25 cellular contexts compared by ENCODE assay signal in genomic region chr5:57004800-57005199, GRCh38. TPM values are rescaled to one million over a fixed set of nuclear protein-coding genes. Genes with fewer than 3 reads are reported as not detected.
DNase-seq lines count a peak whose midpoint lies in the region; ATAC-seq, FAIRE-seq and TF ChIP-seq lines count a peak whose summit lies in the region.
"Had no signal": no experiment of that assay in that cellular context is flagged by ENCODE, and none has a peak within 500 bp of the region (broad histone marks: within the 10 kb centered on the region; RNA-seq: fewer than 3 reads in every experiment).

No MANE protein-coding gene starts in this region.

- no peak overlapping the region for H3K4me2 ChIP-seq in hepatocyte
- H3K4me2 ChIP-seq: BLaER1 had no signal

- TF ChIP-seq CTCF in Panc1 (IDR thresholded peaks at IDR 0.05): no peak
- no peak for TF ChIP-seq CTCF in hepatocyte (IDR thresholded peaks at IDR 0.05; ENCODE audit: poor library complexity)

- H3K36me3 ChIP-seq in Panc1 (ENCODE audit: control insufficient read depth, insufficient read depth, low read length) (no peaks in the 10 kb centered on the region), hepatocyte (replicated peaks; ENCODE audit: insufficient read depth, low read depth) (no peaks in the 10 kb centered on the region), small intestine (ENCODE audit: control insufficient read depth in 2 of 2, insufficient read depth in 2 of 2, low read length in 2 of 2) (no peaks in the 10 kb centered on the region)
- H3K36me3 ChIP-seq: BLaER1, transverse colon had no signal

- H3K4me3 ChIP-seq in Panc1 (ENCODE audit: low read depth in 2 of 2, low read length in 2 of 2) (no peak overlapping the region), hepatocyte (no peak overlapping the region), small intestine (ENCODE audit: low read depth in 1 of 2, low read length in 2 of 2) (no peak overlapping the region)
- H3K4me3 ChIP-seq: BLaER1, GM12878, transverse colon had no signal

- H3K4me1 ChIP-seq in Panc1 (ENCODE audit: control insufficient read depth, insufficient read depth, low read length): peaks cover 6% of the 10 kb centered on the region; the same call in 1 of the 2 replicates
- H3K4me1 ChIP-seq in hepatocyte (ENCODE audit: insufficient read depth): no peaks in the 10 kb centered on the region
- no peaks in the 10 kb centered on the region for H3K4me1 ChIP-seq in small intestine (ENCODE audit: control insufficient read depth in 2 of 2, insufficient read depth in 1 of 2, low read depth in 1 of 2, low read length in 1 of 2)
- H3K4me1 ChIP-seq: BLaER1 had no signal

- DNase-seq in DMS53 (lab: John Stamatoyannopoulos, UW) (peak; percentile 34), DMS53 treated with DMSO at 0.1 percent for 48 hours (lab: John Stamatoyannopoulos, UW; ENCODE audit: unreplicated experiment) (no peak), Panc1 (ENCODE audit: low read depth, low spot score) (no peak), hepatocyte (ENCODE audit: low spot score) (peak; percentile 47), small intestine (peak; percentile 79), DMS114 treated with DMSO at 0.1 percent for 48 hours (lab: John Stamatoyannopoulos, UW; ENCODE audit: unreplicated experiment) (no peak), superior temporal gyrus (ENCODE audit: extremely low spot score) (no peak)
- DNase-seq: activated CD4-positive, alpha-beta T cell treated with anti-CD3 and anti-CD28 coated beads for 1 hour; activated CD8-positive, alpha-beta memory T cell treated with anti-CD3 and anti-CD28 coated beads for 24 hours; activated naive CD4-positive, alpha-beta T cell treated with anti-CD3 and anti-CD28 coated beads for 36 hours; activated T-cell treated with anti-CD3 and anti-CD28 coated beads, Interleukin-2, amount 50 U/mL, for 4 hours; aorta; effector CD8-positive, alpha-beta T cell; NCI-H1105 treated with DMSO at 0.1 percent for 48 hours; NCI-H510A treated with DMSO at 0.1 percent for 48 hours; NK-92 treated with Interleukin-12 subunit alpha and Interleukin-12 subunit beta, amount 100 ng/mL, for 24 hours; RPMI8226; stimulated activated CD4-positive, alpha-beta T cell treated with anti-CD3 and anti-CD28 coated beads, Interleukin-4, amount 100 ng/mL, for 24 hours; stimulated activated naive CD8-positive, alpha-beta T cell treated with anti-CD3 and anti-CD28 coated beads, Interleukin-15, amount 100 ng/mL, for 72 hours; transverse colon had no signal

- CTCF ChIA-PET in Panc1 (lab: Charles Lee): interaction anchor here (0.6 kb wide), 1 partner anchor 133 kb away, joined by 3 read pairs; no protein-coding TSS in a partner anchor

- no TSS peak for BruUV-seq in Panc1 (replicated peaks; lab: Mats Ljungman, UMichigan)

- H4K20me1 ChIP-seq in hepatocyte (ENCODE audit: insufficient read depth, poor library complexity, severe bottlenecking): no peaks in the 10 kb centered on the region
- H4K20me1 ChIP-seq: BLaER1 had no signal

- H3K9me2 ChIP-seq in hepatocyte (replicated peaks; ENCODE audit: insufficient read depth): no peaks in the 10 kb centered on the region

- H3K79me2 ChIP-seq in hepatocyte: no peaks in the 10 kb centered on the region

- intact Hi-C loops in Panc1 (cut with micrococcal nuclease; ENCODE audit: unreplicated experiment): no loop called here

- FAIRE-seq in small intestine (lab: Jason Lieb, UNC): no peak
- FAIRE-seq: GM12878, H1 had no signal

- POLR2A ChIA-PET in Panc1 (lab: Charles Lee): interaction anchor here (0.6 kb wide), 1 partner anchor 80 kb away, joined by 5 read pairs; no protein-coding TSS in a partner anchor

- H3K9me3 ChIP-seq in Panc1 (ENCODE audit: control insufficient read depth, insufficient read depth, low read depth, low read length): no peaks in the 10 kb centered on the region
- no peaks in the 10 kb centered on the region for H3K9me3 ChIP-seq in hepatocyte (ENCODE audit: low read depth)
- no peaks in the 10 kb centered on the region for H3K9me3 ChIP-seq in small intestine (ENCODE audit: control insufficient read depth, low read depth)
- H3K9me3 ChIP-seq: BLaER1, transverse colon had no signal

- H3K27me3 ChIP-seq in Panc1 (ENCODE audit: control insufficient read depth, insufficient read depth, low read length): no peaks in the 10 kb centered on the region; the same call in 1 of the 2 replicates
- H3K27me3 ChIP-seq in hepatocyte: no peaks in the 10 kb centered on the region
- H3K27me3 ChIP-seq in small intestine (ENCODE audit: control insufficient read depth in 2 of 2, insufficient read depth in 2 of 2, low read length in 2 of 2): no peaks in the 10 kb centered on the region
- H3K27me3 ChIP-seq: BLaER1, transverse colon had no signal

- peak; percentile 78 for ATAC-seq in Panc1
- no peak for ATAC-seq in GM19397 (IDR thresholded peaks at IDR 0.05; ENCODE audit: unreplicated experiment)
- ATAC-seq: activated T-cell treated with anti-CD3 and anti-CD28 coated beads, Interleukin-2, amount 50 U/mL, for 4 hours; GM12878; stimulated activated naive CD8-positive, alpha-beta T cell treated with anti-CD3 and anti-CD28 coated beads, Interleukin-15, amount 100 ng/mL, for 72 hours had no signal

- no peak overlapping the region for H3K27ac ChIP-seq in Panc1 (ENCODE audit: low read length)
- H3K27ac ChIP-seq in hepatocyte: peak overlapping the region; percentile 42
- H3K27ac ChIP-seq in small intestine (ENCODE audit: low read depth in 1 of 2, low read length in 1 of 2): no peak overlapping the region
- H3K27ac ChIP-seq: 22Rv1, BLaER1 had no signal

- H2AFZ ChIP-seq in hepatocyte: no peak overlapping the region

- 68% methylated on average over 5 of the region's 5 CpGs for WGBS in hepatocyte (ENCODE audit: low lambda C conversion rate, missing lambda C conversion rate)
- 57 to 82% (median 80%) methylated on average over 5 of the region's 5 CpGs for WGBS in small intestine, 3 donors

- in situ Hi-C loops in Panc1 (cut with HindIII; ENCODE audit: low pct_unique_long_range_greater_than_20kb, low sequenced_read_pairs): no loop called here

RNA-seq across cellular contexts. Expression of gene MIER3, which starts 52.9 kb away (rescaled TPM):
- total RNA-seq in Panc1 (2021; ENCODE audit: unreplicated experiment) (29.7 TPM), hepatocyte (33.3 and 41.9 TPM in 2 replicates)
- 6.6 TPM for polyA plus RNA-seq in Panc1 (2012; ENCODE audit: insufficient read length)
- polyA plus RNA-seq in hepatocyte (7.1 and 8.5 TPM in 2 replicates), small intestine (10 to 100 TPM in 2 of 3 donors, 1 to 10 TPM in 1; 7.1 to 35.4 (median 26.2) TPM)

Comparison
In these comparisons a context has a peak if more than half of its experiments do, and no peak if none do; other contexts are left out.
1. DNase-seq: peak in DMS53 (single experiment), hepatocyte (single experiment) and small intestine (single experiment); none in DMS53 treated with DMSO at 0.1 percent for 48 hours (single experiment), Panc1 (single experiment), DMS114 treated with DMSO at 0.1 percent for 48 hours (single experiment) and superior temporal gyrus (single experiment).